1 cellular context compared by ENCODE assay signal in the genomic region with DNA sequence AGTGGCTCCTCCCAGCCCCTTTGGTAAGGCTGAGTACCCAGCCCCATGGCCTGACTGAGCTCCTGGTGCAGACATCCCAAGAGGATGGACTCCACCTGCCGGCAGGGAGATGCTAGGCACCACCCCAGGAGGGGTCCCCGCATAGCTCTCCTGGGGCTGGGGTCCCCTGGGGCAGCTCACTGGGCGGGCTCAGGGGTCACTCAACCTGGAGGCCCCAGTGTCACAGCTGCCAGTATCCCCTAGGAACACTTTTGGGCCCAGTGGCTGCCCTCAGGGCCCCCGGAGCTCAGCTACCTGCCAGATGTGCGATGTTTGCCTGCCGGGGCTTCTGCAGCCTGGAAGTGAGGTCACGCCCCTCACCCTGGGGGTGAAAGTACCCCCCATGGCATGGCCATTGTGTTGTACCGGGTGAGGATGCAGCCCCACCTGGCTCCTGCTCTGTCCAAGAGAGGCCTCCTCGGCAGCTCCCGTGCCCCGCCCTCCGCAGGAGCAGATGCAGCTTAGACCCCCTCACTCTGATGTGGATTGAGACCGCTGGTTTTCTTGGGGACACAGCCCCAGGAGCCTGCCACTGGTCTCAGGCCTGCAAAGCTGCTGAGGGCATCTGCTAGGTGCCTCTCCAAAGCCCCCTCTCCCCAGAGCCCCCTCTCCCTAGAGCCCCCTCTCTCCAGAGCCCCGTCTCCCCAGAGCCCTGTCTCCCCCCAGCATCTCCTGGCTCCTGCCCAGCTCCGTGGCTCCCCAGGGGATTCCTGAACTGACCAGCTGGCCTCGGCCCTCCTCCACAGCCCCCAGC.
A peak's percentile ranks its signal among the peaks of the same experiment; 100 is the strongest.
TF ChIP-seq lines count a peak whose summit lies in the region.

No MANE protein-coding gene starts in this region.

TF ChIP-seq in IMR-90, 13 proteins besides CTCF, POLR2A, EP300 and RAD21:
- 0 out of 2 replicates have a peak, but pooled peaks have one; percentile 11 for TF ChIP-seq SMC3 (IDR thresholded peaks at IDR 0.05; ENCODE audit: low read depth, low read length)
- no peak for TF ChIP-seq USF2 (IDR thresholded peaks at IDR 0.05; ENCODE audit: low read depth, low read length)
